ENCODE assay signal across 7 cellular contexts in genomic region chr7:144594580-144594979, GRCh38.
"Had no signal": no experiment of that assay in that cellular context is flagged by ENCODE, and none has a peak within 500 bp of the region (broad histone marks: within the 10 kb centered on the region; RNA-seq: fewer than 3 reads in every experiment).

No MANE protein-coding gene starts in this region.

- FAIRE-seq: G401.6, GM12891, GM12892, GM18507, GM19239 had no signal

- DNase-seq: GDM1, GF-D8 had no signal
